In genomic region chr7:154559454-154559853, GRCh38 we compare ENCODE assay signal across 36 cellular contexts.
"Had no signal": no experiment of that assay in that cellular context is flagged by ENCODE, and none has a peak within 500 bp of the region (broad histone marks: within the 10 kb centered on the region; RNA-seq: fewer than 3 reads in every experiment).

No MANE protein-coding gene starts in this region.

- H3K36me3 ChIP-seq: MG63 had no signal

- H3K9me3 ChIP-seq: MG63 had no signal

- DNase-seq: Karpas-422, Kasumi-1, MG63, MM.1S, MV-4-11, NCI-H1048, NCI-H1092, NCI-H1092 treated with DMSO at 0.1 percent for 48 hours, NCI-H1105, NCI-H1105 treated with DMSO at 0.1 percent for 48 hours, NCI-H1417, NCI-H1417 treated with DMSO at 0.1 percent for 48 hours, NCI-H1436, NCI-H1436 treated with DMSO at 0.1 percent for 48 hours, NCI-H146, NCI-H1694, NCI-H1694 treated with DMSO at 0.1 percent for 48 hours, NCI-H187, NCI-H187 treated with DMSO at 0.1 percent for 48 hours, NCI-H1930, NCI-H2029, NCI-H2029 treated with DMSO at 0.1 percent for 48 hours, NCI-H2081, NCI-H2081 treated with DMSO at 0.1 percent for 48 hours, NCI-H2107, NCI-H2171, NCI-H2171 treated with DMSO at 0.1 percent for 48 hours, NCI-H2227 treated with DMSO at 0.1 percent for 48 hours, NCI-H226, NCI-H345, NCI-H446, NCI-H446 treated with DMSO at 0.1 percent for 48 hours, NCI-H510A, NCI-H510A treated with DMSO at 0.1 percent for 48 hours, NCI-H524 had no signal

- H3K27ac ChIP-seq: KMS-11 had no signal

- H3K4me3 ChIP-seq: MG63 had no signal

- H3K9ac ChIP-seq: KMS-11 had no signal

- H3K4me2 ChIP-seq: KMS-11 had no signal

- H3K27me3 ChIP-seq: MG63 had no signal
